1 cellular context compared by ENCODE assay signal in the genomic region with DNA sequence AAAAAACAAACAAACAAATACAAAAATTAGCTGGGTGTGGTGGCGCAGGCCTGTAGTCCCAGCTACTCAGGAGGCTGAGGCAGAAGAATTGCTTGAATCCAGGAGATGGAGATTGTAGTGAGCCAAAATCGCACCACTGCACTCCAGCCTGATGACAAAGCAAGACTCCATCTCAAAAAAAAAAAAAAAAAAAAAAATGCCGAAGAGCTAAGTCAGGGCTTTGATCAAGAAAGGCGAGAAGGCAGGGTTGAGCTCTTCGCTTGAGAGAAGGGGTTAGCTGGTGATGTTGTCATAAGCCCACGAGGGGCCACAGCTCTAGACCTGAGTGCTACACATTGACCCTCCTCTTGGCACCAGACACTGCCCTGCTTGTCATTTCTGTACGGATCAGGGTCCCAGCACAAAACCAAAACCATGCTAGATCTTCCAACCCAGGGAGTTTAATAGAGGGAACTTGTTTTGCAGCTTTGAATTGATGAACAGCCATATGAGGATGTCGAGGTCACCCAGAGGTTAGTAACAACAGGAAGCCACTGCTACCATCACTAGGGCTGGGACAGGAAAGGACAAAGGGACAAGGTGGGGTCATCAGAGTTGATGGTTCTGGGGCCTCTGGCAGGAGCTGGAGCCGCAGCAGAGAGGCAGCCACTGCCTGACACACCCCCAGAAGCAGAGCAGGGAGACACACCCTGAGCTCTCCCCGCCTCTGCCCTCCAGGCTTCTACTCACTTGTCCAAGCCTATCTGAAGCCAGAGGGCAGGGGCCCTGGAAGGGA.
A peak's percentile ranks its signal among the peaks of the same experiment; 100 is the strongest.
TF ChIP-seq lines count a peak whose summit lies in the region.

No MANE protein-coding gene starts in this region.

TF ChIP-seq in HepG2, 621 proteins besides CTCF, POLR2A, EP300 and RAD21 (continued from another document and continues in another):
- TF ChIP-seq MLX (CRISPR knock-in tag; IDR thresholded peaks at IDR 0.05) (no peak), ZNF44 (CRISPR knock-in tag; IDR thresholded peaks at IDR 0.05) (no peak), ZNF230 (CRISPR knock-in tag; IDR thresholded peaks at IDR 0.05) (peak; percentile 65), NFATC3 (CRISPR knock-in tag; IDR thresholded peaks at IDR 0.05) (no peak), ARID2 (CRISPR knock-in tag; IDR thresholded peaks at IDR 0.05; ENCODE audit: borderline replicate concordance) (no peak), PBX3 (CRISPR knock-in tag; IDR thresholded peaks at IDR 0.05; ENCODE audit: borderline replicate concordance) (no peak), ZNF260 (CRISPR knock-in tag; IDR thresholded peaks at IDR 0.05; ENCODE audit: borderline replicate concordance, low read depth) (no peak), ZMYM4 (CRISPR knock-in tag; IDR thresholded peaks at IDR 0.05) (no peak), HOXA7 (CRISPR knock-in tag; IDR thresholded peaks at IDR 0.05) (no peak), PREB (CRISPR knock-in tag; IDR thresholded peaks at IDR 0.05) (no peak), ZNF326 (CRISPR knock-in tag; IDR thresholded peaks at IDR 0.05; ENCODE audit: borderline replicate concordance) (no peak), KLF16 (CRISPR knock-in tag; IDR thresholded peaks at IDR 0.05) (no peak), ZFP41 (CRISPR knock-in tag; IDR thresholded peaks at IDR 0.05; ENCODE audit: borderline replicate concordance) (no peak), YY1 (IDR thresholded peaks at IDR 0.05; ENCODE audit: insufficient read depth, insufficient replicate concordance, low read depth, low read length) (no peak), USF2 (IDR thresholded peaks at IDR 0.05; ENCODE audit: low read depth, low read length) (no peak), USF2 (CRISPR knock-in tag; IDR thresholded peaks at IDR 0.05; ENCODE audit: borderline replicate concordance) (no peak), SRSF9 (IDR thresholded peaks at IDR 0.05; ENCODE audit: borderline replicate concordance, insufficient read depth, low read depth, low read length, poor library complexity, severe bottlenecking) (no peak), ZNF775 (CRISPR knock-in tag; IDR thresholded peaks at IDR 0.05; ENCODE audit: borderline replicate concordance) (no peak), ZNF382 (CRISPR knock-in tag; IDR thresholded peaks at IDR 0.05; ENCODE audit: borderline replicate concordance) (no peak), ZNF687 (CRISPR knock-in tag; IDR thresholded peaks at IDR 0.05) (peak; percentile 75), ERF (CRISPR knock-in tag; IDR thresholded peaks at IDR 0.05) (peak; percentile 75), ZMYM2 (CRISPR knock-in tag; IDR thresholded peaks at IDR 0.05) (no peak), ZNF841 (CRISPR knock-in tag; IDR thresholded peaks at IDR 0.05; ENCODE audit: borderline replicate concordance) (no peak), MLLT10 (CRISPR knock-in tag; IDR thresholded peaks at IDR 0.05) (no peak), ZNF496 (CRISPR knock-in tag; IDR thresholded peaks at IDR 0.05; ENCODE audit: insufficient replicate concordance) (no peak), PPARG (CRISPR knock-in tag; conservative IDR thresholded peaks at IDR 0.05) (0 out of 2 replicates have a peak, but pooled peaks have one; percentile 22), KLF13 (CRISPR knock-in tag; IDR thresholded peaks at IDR 0.05) (no peak), TBP (CRISPR knock-in tag; IDR thresholded peaks at IDR 0.05) (no peak)
- TF ChIP-seq, protein P1, sequence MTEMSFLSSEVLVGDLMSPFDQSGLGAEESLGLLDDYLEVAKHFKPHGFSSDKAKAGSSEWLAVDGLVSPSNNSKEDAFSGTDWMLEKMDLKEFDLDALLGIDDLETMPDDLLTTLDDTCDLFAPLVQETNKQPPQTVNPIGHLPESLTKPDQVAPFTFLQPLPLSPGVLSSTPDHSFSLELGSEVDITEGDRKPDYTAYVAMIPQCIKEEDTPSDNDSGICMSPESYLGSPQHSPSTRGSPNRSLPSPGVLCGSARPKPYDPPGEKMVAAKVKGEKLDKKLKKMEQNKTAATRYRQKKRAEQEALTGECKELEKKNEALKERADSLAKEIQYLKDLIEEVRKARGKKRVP (CRISPR knock-in tag; IDR thresholded peaks at IDR 0.05), result no peak
- TF ChIP-seq, protein P2, sequence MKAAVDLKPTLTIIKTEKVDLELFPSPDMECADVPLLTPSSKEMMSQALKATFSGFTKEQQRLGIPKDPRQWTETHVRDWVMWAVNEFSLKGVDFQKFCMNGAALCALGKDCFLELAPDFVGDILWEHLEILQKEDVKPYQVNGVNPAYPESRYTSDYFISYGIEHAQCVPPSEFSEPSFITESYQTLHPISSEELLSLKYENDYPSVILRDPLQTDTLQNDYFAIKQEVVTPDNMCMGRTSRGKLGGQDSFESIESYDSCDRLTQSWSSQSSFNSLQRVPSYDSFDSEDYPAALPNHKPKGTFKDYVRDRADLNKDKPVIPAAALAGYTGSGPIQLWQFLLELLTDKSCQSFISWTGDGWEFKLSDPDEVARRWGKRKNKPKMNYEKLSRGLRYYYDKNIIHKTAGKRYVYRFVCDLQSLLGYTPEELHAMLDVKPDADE (CRISPR knock-in tag; IDR thresholded peaks at IDR 0.05), result no peak
- TF ChIP-seq, protein P3, sequence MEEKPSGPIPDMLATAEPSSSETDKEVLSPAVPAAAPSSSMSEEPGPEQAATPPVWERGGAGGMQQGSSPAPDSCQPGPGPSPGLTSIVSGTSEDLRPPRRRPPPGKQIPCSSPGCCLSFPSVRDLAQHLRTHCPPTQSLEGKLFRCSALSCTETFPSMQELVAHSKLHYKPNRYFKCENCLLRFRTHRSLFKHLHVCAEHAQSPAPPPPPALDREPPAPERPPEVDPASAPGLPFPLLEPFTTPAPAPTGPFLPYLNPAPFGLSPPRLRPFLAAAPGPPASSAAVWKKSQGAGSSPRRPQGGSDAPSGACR (CRISPR knock-in tag; IDR thresholded peaks at IDR 0.05), result no peak
- TF ChIP-seq, protein P4, sequence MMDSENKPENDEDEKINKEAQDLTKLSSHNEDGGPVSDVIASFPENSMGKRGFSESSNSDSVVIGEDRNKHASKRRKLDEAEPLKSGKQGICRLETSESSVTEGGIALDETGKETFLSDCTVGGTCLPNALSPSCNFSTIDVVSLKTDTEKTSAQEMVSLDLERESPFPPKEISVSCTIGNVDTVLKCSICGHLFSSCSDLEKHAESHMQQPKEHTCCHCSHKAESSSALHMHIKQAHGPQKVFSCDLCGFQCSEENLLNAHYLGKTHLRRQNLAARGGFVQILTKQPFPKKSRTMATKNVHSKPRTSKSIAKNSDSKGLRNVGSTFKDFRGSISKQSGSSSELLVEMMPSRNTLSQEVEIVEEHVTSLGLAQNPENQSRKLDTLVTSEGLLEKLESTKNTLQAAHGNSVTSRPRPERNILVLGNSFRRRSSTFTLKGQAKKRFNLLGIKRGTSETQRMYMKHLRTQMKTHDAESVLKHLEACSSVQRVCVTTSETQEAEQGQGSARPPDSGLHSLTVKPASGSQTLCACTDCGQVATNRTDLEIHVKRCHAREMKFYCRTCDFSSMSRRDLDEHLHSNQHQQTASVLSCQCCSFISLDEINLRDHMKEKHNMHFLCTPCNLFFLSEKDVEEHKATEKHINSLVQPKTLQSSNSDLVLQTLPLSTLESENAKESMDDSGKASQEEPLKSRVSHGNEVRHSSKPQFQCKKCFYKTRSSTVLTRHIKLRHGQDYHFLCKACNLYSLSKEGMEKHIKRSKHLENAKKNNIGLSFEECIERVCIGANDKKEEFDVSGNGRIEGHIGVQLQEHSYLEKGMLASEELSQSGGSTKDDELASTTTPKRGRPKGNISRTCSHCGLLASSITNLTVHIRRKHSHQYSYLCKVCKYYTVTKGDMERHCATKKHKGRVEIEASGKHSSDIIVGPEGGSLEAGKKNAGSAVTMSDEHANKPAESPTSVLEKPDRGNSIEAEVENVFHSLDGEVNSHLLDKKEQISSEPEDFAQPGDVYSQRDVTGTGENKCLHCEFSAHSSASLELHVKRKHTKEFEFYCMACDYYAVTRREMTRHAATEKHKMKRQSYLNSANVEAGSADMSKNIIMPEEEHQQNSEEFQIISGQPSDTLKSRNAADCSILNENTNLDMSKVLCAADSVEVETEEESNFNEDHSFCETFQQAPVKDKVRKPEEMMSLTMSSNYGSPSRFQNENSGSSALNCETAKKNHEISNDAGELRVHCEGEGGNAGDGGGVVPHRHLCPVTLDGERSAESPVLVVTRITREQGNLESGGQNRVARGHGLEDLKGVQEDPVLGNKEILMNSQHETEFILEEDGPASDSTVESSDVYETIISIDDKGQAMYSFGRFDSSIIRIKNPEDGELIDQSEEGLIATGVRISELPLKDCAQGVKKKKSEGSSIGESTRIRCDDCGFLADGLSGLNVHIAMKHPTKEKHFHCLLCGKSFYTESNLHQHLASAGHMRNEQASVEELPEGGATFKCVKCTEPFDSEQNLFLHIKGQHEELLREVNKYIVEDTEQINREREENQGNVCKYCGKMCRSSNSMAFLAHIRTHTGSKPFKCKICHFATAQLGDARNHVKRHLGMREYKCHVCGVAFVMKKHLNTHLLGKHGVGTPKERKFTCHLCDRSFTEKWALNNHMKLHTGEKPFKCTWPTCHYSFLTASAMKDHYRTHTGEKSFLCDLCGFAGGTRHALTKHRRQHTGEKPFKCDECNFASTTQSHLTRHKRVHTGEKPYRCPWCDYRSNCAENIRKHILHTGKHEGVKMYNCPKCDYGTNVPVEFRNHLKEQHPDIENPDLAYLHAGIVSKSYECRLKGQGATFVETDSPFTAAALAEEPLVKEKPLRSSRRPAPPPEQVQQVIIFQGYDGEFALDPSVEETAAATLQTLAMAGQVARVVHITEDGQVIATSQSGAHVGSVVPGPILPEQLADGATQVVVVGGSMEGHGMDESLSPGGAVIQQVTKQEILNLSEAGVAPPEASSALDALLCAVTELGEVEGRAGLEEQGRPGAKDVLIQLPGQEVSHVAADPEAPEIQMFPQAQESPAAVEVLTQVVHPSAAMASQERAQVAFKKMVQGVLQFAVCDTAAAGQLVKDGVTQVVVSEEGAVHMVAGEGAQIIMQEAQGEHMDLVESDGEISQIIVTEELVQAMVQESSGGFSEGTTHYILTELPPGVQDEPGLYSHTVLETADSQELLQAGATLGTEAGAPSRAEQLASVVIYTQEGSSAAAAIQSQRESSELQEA (CRISPR knock-in tag; IDR thresholded peaks at IDR 0.05; ENCODE audit: not compliant biosample characterization), result no peak
